In the genomic region with DNA sequence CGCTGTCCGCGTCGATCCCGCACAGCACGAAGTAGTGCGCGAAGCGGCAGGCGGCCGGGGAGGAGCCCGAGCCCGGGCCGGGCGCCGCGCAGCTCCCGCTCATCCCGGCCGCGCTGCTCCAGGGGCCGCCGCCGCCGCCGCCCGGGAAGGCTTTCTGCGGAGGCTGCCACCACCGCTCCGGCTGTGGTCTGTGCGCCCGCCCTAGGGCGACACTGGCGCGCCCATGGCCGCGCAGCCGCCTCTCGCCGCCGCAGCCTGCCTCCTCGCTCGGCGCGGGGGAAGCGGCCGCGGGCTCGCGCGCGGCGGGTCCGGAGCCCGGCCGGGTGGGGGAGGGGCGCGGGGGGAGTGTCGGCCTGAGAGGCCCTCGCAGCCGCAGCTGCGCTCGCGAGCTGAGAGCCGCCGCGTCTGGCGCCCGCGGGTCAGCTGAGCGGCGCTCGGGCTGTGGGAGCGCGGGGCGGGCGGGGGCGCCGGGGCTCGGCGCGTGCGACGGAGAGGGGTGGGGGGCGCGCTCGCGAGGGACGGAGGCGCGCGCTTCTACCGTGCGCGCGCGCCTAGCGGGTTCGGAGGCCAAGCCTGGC, we compare ENCODE assay signal across 8 cellular contexts. TPM values are rescaled to one million over a fixed set of nuclear protein-coding genes. Genes with fewer than 3 reads are reported as not detected.
DNase-seq lines count a peak whose midpoint lies in the region; ATAC-seq, FAIRE-seq and TF ChIP-seq lines count a peak whose summit lies in the region.

A gene (minus strand): TSS at position 407 of the 578 bp plus-strand sequence. CDS start 304 bp downstream, at position 103.

- H3K9me3 ChIP-seq in uterus: no peaks in the 10 kb centered on the region

- FAIRE-seq in frontal cortex (lab: Jason Lieb, UNC): no peak

- CTCF ChIA-PET in activated naive CD4-positive, alpha-beta T cell treated with anti-CD3 and anti-CD28 coated beads, Interleukin-2, amount 10 ng/mL, durations not matched to agents 7 days and 5 days (lab: Charles Lee): interaction anchor here (0.6 kb wide), 1 partner anchor 1165 kb away, joined by 3 read pairs; a partner anchor contains a TSS

- H3K4me3 Mint-ChIP-seq in activated naive CD4-positive, alpha-beta T cell treated with anti-CD3 and anti-CD28 coated beads, Interleukin-2, amount 10 ng/mL, durations not matched to agents 7 days and 5 days: peak within 1 kb of the TSS; percentile 80
- peak within 1 kb of the TSS; percentile 95 to 98 (median 97) for H3K4me3 Mint-ChIP-seq in nephron

- in situ Hi-C loops in GM18951 (cut with MboI; ENCODE audit: low sequenced_read_pairs, unreplicated experiment): no loop called here

- no peaks in the 10 kb centered on the region for H3K27me3 ChIP-seq in uterus

- peak; percentile 46 for ATAC-seq in HG03066 (IDR thresholded peaks at IDR 0.05; ENCODE audit: low read depth, unreplicated experiment)

- H3K9me3 Mint-ChIP-seq in activated naive CD4-positive, alpha-beta T cell treated with anti-CD3 and anti-CD28 coated beads, Interleukin-2, amount 10 ng/mL, durations not matched to agents 7 days and 5 days: no peaks in the 10 kb centered on the region
- no peaks in the 10 kb centered on the region for H3K9me3 Mint-ChIP-seq in nephron

- peak within 1 kb of the TSS; percentile 96 to 97 for H3K27ac ChIP-seq in uterus

- TF ChIP-seq POLR2A in GM18951 (IDR thresholded peaks at IDR 0.05; ENCODE audit: extremely low read depth, insufficient read depth, insufficient read length): peak; percentile 51
- peak in 1 of 2 donors; percentile 62 for TF ChIP-seq POLR2A in uterus (IDR thresholded peaks at IDR 0.05)

- TF ChIP-seq CTCF in nephron (IDR thresholded peaks at IDR 0.05; ENCODE audit: unreplicated experiment in 3 of 3): no peak
- peak in 1 of 4 experiments; percentile 4 for TF ChIP-seq CTCF in uterus (IDR thresholded peaks at IDR 0.05)

- H3K4me3 ChIP-seq in uterus: peak within 1 kb of the TSS; percentile 55 to 91

- intact Hi-C loops in uterus (cut with DNase I; ENCODE audit: low total_unique reads): no loop called here

- peaks cover 9% of the 10 kb centered on the region for H3K4me1 Mint-ChIP-seq in activated naive CD4-positive, alpha-beta T cell treated with anti-CD3 and anti-CD28 coated beads, Interleukin-2, amount 10 ng/mL, durations not matched to agents 7 days and 5 days
- peaks cover 42% of the 10 kb centered on the region for H3K4me1 Mint-ChIP-seq in nephron

- no peaks in the 10 kb centered on the region for H3K36me3 ChIP-seq in uterus

- H3K27ac Mint-ChIP-seq in activated naive CD4-positive, alpha-beta T cell treated with anti-CD3 and anti-CD28 coated beads, Interleukin-2, amount 10 ng/mL, durations not matched to agents 7 days and 5 days: no peak within 1 kb of the TSS
- peak within 1 kb of the TSS; percentile 86 to 97 (median 97) for H3K27ac Mint-ChIP-seq in nephron

- H3K4me1 ChIP-seq in uterus: no peaks in the 10 kb centered on the region

- H3K36me3 Mint-ChIP-seq in activated naive CD4-positive, alpha-beta T cell treated with anti-CD3 and anti-CD28 coated beads, Interleukin-2, amount 10 ng/mL, durations not matched to agents 7 days and 5 days: peaks cover 3% of the 10 kb centered on the region
- H3K36me3 Mint-ChIP-seq in nephron (ENCODE audit: low read depth): no peaks in the 10 kb centered on the region

- H3K27me3 Mint-ChIP-seq in activated naive CD4-positive, alpha-beta T cell treated with anti-CD3 and anti-CD28 coated beads, Interleukin-2, amount 10 ng/mL, durations not matched to agents 7 days and 5 days: peaks cover 61% of the 10 kb centered on the region
- H3K27me3 Mint-ChIP-seq in nephron (ENCODE audit: low read depth): no peaks in the 10 kb centered on the region

- peak; percentile 23 to 90 (median 75) for DNase-seq in C1 segment of cervical spinal cord (lab: John Stamatoyannopoulos, UW)
- peak; percentile 78 for DNase-seq in NCI-H345 (lab: John Stamatoyannopoulos, UW)
- peak; percentile 34 for DNase-seq in activated naive CD4-positive, alpha-beta T cell treated with anti-CD3 and anti-CD28 coated beads, Interleukin-2, amount 10 ng/mL, durations not matched to agents 7 days and 5 days
- peak; percentile 83 to 94 for DNase-seq in frontal cortex (ENCODE audit: low spot score in 2 of 2)
- peak; percentile 80 to 81 for DNase-seq in uterus

RNA-seq across cellular contexts. Expression of the gene that starts here (rescaled TPM):
- total RNA-seq in frontal cortex (41.6 TPM), uterus (10 to 100 TPM; 14.4 to 37.0 (median 26.5) TPM)

Comparison
In these comparisons a context has a peak if more than half of its experiments do, and no peak if none do; other contexts are left out.
1. Peak in every context shown above with its lines: DNase-seq, ATAC-seq, H3K4me3 ChIP-seq and H3K27ac ChIP-seq.
2. DNase-seq: peak in every context shown above with its lines; median percentile 88 in frontal cortex; 80 in uterus; 78 in NCI-H345; 75 in C1 segment of cervical spinal cord; 34 in activated naive CD4-positive, alpha-beta T cell treated with anti-CD3 and anti-CD28 coated beads, Interleukin-2, amount 10 ng/mL, durations not matched to agents 7 days and 5 days.